9 cellular contexts compared by ENCODE assay signal in the genomic region with DNA sequence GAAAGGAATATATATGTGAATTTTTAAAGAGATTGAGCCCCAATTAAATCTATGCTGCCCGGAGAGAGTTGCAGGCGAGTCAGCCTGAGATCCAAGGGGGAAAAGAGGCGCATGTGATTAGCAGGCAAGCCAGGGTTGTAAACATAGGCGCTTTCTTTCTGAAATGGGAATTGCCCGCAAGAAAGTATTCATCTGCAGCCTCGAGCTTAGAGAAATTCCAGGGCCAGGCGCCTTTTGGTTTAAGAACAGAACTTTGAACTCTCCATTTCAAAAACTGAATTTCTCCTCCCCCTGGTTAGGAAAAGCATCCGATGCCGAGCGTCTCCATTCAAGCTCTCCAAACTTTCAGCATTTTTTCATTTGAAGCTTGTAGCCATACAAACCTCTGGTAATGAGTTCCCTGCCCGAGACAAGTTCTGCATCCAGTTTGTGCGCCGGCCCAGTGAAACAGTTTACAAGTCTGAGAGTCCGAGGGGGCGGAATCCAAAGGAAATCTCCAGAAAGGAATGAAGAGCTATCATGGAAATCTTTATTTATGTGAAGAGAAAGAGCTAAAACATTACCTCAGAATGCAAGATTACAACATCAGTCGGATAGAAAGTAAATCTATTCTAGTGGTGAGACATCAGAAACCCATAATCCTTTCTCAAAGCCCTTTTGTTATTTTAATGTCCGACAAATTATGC.
DNase-seq lines count a peak whose midpoint lies in the region; ATAC-seq and TF ChIP-seq lines count a peak whose summit lies in the region.
"Had no signal": no experiment of that assay in that cellular context is flagged by ENCODE, and none has a peak within 500 bp of the region (broad histone marks: within the 10 kb centered on the region; RNA-seq: fewer than 3 reads in every experiment).

No MANE protein-coding gene starts in this region.

- intact Hi-C loops in CD4-positive, alpha-beta memory T cell (cut with micrococcal nuclease): no loop called here

- H3K27ac ChIP-seq in HUES64 (ENCODE audit: low read depth, low read length) (peak overlapping the region; percentile 52; the same call in 1 of the 2 replicates), mesodermal cell (ENCODE audit: low read depth, low read length, severe bottlenecking) (peak overlapping the region; percentile 4), thoracic aorta (no peak overlapping the region)
- no peak overlapping the region for H3K27ac ChIP-seq in CD4-positive, alpha-beta memory T cell (ENCODE audit: low read depth, low read length)

- peak overlapping the region; percentile 40 for H3K9ac ChIP-seq in HUES64 (ENCODE audit: low read depth, low read length)

- no peaks in the 10 kb centered on the region for H3K36me3 ChIP-seq in HUES64 (ENCODE audit: insufficient read depth, low read length)
- H3K36me3 ChIP-seq in mesodermal cell (ENCODE audit: control insufficient read depth, insufficient read depth, low read length): no peaks in the 10 kb centered on the region
- no peaks in the 10 kb centered on the region for H3K36me3 ChIP-seq in thoracic aorta
- no peaks in the 10 kb centered on the region for H3K36me3 ChIP-seq in CD4-positive, alpha-beta memory T cell (ENCODE audit: insufficient read depth, low read length)

- ATAC-seq in thoracic aorta (ENCODE audit: insufficient number of reproducible peaks, low FRiP score, low read depth): no peak

- 6% methylated on average over 15 of the region's 17 CpGs for WGBS in HUES64
- WGBS in mesodermal cell (ENCODE audit: insufficient coverage in 2 of 2), 2 experiments: 7 to 14% methylated on average over 11 to 13 of the region's 17 CpGs

- H3K9me3 ChIP-seq in HUES64 (ENCODE audit: insufficient read depth, low read depth, low read length) (peaks cover 2% of the 10 kb centered on the region; the same call in 1 of the 2 replicates), mesodermal cell (ENCODE audit: control insufficient read depth, low read length) (no peaks in the 10 kb centered on the region), thoracic aorta (no peaks in the 10 kb centered on the region)
- H3K9me3 ChIP-seq in CD4-positive, alpha-beta memory T cell (ENCODE audit: control insufficient read depth in 1 of 2, low read length in 2 of 2): no peaks in the 10 kb centered on the region

- POLR2A ChIA-PET in CD4-positive, alpha-beta memory T cell (lab: Charles Lee; ENCODE audit: partially characterized antibody): no interaction called here

- H3K4me3 Mint-ChIP-seq in CD4-positive, alpha-beta memory T cell: no peak overlapping the region
- H3K4me3 Mint-ChIP-seq: activated CD4-positive, alpha-beta memory T cell treated with anti-CD3 and anti-CD28 coated beads, Interleukin-2, amount 10 ng/mL, durations not matched to agents 7 days and 5 days had no signal

- peaks cover 0 to 2% (median under 1%) of the 10 kb centered on the region in 8 donors for H3K9me3 Mint-ChIP-seq in CD4-positive, alpha-beta memory T cell
- H3K9me3 Mint-ChIP-seq: activated CD4-positive, alpha-beta memory T cell treated with anti-CD3 and anti-CD28 coated beads, Interleukin-2, amount 10 ng/mL, durations not matched to agents 7 days and 5 days had no signal

- DNase-seq in epithelial cell of proximal tubule (ENCODE audit: low read depth) (no peak), thoracic aorta (ENCODE audit: low spot score) (no peak), NCI-H446 treated with DMSO at 0.1 percent for 48 hours (lab: John Stamatoyannopoulos, UW) (no peak)
- DNase-seq in effector CD8-positive, alpha-beta T cell (lab: John Stamatoyannopoulos, UW): no peak
- no peak for DNase-seq in CD4-positive, alpha-beta memory T cell
- DNase-seq: activated CD4-positive, alpha-beta memory T cell treated with anti-CD3 and anti-CD28 coated beads, Interleukin-2, amount 10 ng/mL, durations not matched to agents 7 days and 5 days; NCI-H1436 treated with DMSO at 0.1 percent for 48 hours had no signal

- H3K36me3 Mint-ChIP-seq in CD4-positive, alpha-beta memory T cell: peaks cover 0 to under 1% of the 10 kb centered on the region in 2 donors

- H3K4me1 Mint-ChIP-seq in CD4-positive, alpha-beta memory T cell: no peaks in the 10 kb centered on the region
- H3K4me1 Mint-ChIP-seq: activated CD4-positive, alpha-beta memory T cell treated with anti-CD3 and anti-CD28 coated beads, Interleukin-2, amount 10 ng/mL, durations not matched to agents 7 days and 5 days had no signal

- H3K4me3 ChIP-seq in HUES64 (ENCODE audit: low read length): peak overlapping the region; percentile 53
- H3K4me3 ChIP-seq in epithelial cell of proximal tubule (ENCODE audit: low read depth, low read length): peak overlapping the region; percentile 36
- H3K4me3 ChIP-seq in mesodermal cell (ENCODE audit: extremely low read depth, insufficient read depth, low read length, poor library complexity, severe bottlenecking): peak overlapping the region; percentile 6
- H3K4me3 ChIP-seq in thoracic aorta: peak overlapping the region; percentile 64
- H3K4me3 ChIP-seq in CD4-positive, alpha-beta memory T cell (ENCODE audit: low read length in 2 of 2): no peak overlapping the region

- TF ChIP-seq CTCF in epithelial cell of proximal tubule (conservative IDR thresholded peaks at IDR 0.05; ENCODE audit: low read depth, low read length) (no peak), thoracic aorta (IDR thresholded peaks at IDR 0.05) (no peak)

- H3K4me1 ChIP-seq in HUES64 (ENCODE audit: insufficient read depth, low read length) (peaks cover 19% of the 10 kb centered on the region), mesodermal cell (ENCODE audit: control insufficient read depth, insufficient read depth, low read length, poor library complexity, severe bottlenecking) (peaks cover 4% of the 10 kb centered on the region), thoracic aorta (ENCODE audit: control insufficient read depth in 1 of 2, low read depth in 2 of 2) (peaks cover 3 to 22% of the 10 kb centered on the region in 2 donors)
- no peaks in the 10 kb centered on the region for H3K4me1 ChIP-seq in CD4-positive, alpha-beta memory T cell (ENCODE audit: insufficient read depth, low read length)

- H3K27ac Mint-ChIP-seq in CD4-positive, alpha-beta memory T cell: no peak overlapping the region
- H3K27ac Mint-ChIP-seq: activated CD4-positive, alpha-beta memory T cell treated with anti-CD3 and anti-CD28 coated beads, Interleukin-2, amount 10 ng/mL, durations not matched to agents 7 days and 5 days had no signal

- CTCF ChIA-PET in CD4-positive, alpha-beta memory T cell (lab: Charles Lee; ENCODE audit: partially characterized antibody): interaction anchor here (1.1 to 1.7 kb wide), 2 partner anchors 15 to 30 kb away, joined by 3 read pairs; no protein-coding TSS in a partner anchor

- peaks cover 18 to 19% of the 10 kb centered on the region in 2 donors for H3K27me3 Mint-ChIP-seq in CD4-positive, alpha-beta memory T cell

- H3K27me3 ChIP-seq in HUES64 (ENCODE audit: insufficient read depth, low read length): peaks cover 44% of the 10 kb centered on the region
- H3K27me3 ChIP-seq in thoracic aorta (replicated peaks; ENCODE audit: insufficient read depth): no peaks in the 10 kb centered on the region
- peaks cover 14% of the 10 kb centered on the region for H3K27me3 ChIP-seq in CD4-positive, alpha-beta memory T cell (ENCODE audit: insufficient read depth, low read length)

Comparison
In these comparisons a context has a peak if more than half of its experiments do, and no peak if none do; other contexts are left out.
1. H3K27ac ChIP-seq: peak in HUES64 (single experiment) and mesodermal cell (single experiment); none in thoracic aorta (0 of 2) and CD4-positive, alpha-beta memory T cell (single experiment).
2. H3K4me3 ChIP-seq: peak in HUES64 (single experiment), epithelial cell of proximal tubule (single experiment), mesodermal cell (single experiment) and thoracic aorta (single experiment); none in CD4-positive, alpha-beta memory T cell (0 of 2).